Comparison of ENCODE assay signal across 15 cellular contexts in the genomic region with DNA sequence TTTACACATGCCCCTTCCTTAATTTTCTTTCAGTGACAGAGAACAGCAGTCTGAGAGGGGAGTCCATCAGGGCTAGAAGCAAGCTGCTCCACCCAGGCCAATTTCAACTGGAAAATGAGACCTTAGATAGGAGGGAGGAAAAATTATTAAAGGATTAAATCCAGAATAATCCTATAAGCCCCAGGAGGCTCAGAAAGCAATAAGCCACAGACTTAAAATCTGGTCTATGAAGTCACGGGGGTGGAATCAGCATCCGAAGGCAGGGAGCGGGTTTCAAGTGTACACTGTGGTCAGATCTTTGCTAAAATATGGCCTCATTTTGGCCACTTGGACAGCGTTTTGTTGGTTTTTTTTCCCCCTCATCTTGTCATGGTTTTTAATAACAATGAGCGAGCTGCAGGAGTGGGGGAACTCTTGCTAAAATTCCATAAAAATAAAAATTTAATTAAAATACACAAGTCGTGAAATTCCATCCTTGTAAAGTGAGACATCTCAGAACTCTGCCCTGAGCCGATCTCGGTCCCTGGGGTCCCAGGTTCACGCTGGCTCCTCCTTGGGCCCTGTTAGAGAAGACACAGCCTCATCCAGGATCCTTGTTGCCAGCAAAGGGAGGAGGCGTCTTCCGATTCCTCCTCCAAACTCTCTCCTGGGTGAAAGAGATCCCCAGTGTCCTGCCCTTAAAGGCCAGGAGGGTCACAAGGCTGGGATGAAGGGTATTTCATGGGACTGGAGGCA. TPM values are rescaled to one million over a fixed set of nuclear protein-coding genes. Genes with fewer than 3 reads are reported as not detected.
"Had no signal": no experiment of that assay in that cellular context is flagged by ENCODE, and none has a peak within 500 bp of the region (broad histone marks: within the 10 kb centered on the region; RNA-seq: fewer than 3 reads in every experiment).

No MANE protein-coding gene starts in this region.

- H3K4me3 ChIP-seq: adrenal gland, gastrocnemius medialis, transverse colon had no signal

- DNase-seq: activated CD4-positive, CD25-positive, alpha-beta regulatory T cell treated with anti-CD3 and anti-CD28 coated beads, Interleukin-2, amount 50 U/mL, for 72 hours; activated CD8-positive, alpha-beta memory T cell treated with anti-CD3 and anti-CD28 coated beads for 24 hours; activated gamma-delta T cell; activated T-cell treated with anti-CD3 and anti-CD28 coated beads, Interleukin-2, amount 50 U/mL, for 72 hours; adrenal gland; effector CD4-positive, alpha-beta T cell; gastrocnemius medialis; head of caudate nucleus; immature natural killer cell; mesendoderm; naive thymus-derived CD8-positive, alpha-beta T cell; nucleus accumbens; stimulated activated naive CD8-positive, alpha-beta T cell treated with anti-CD3 and anti-CD28 coated beads, Interleukin-15, Interleukin-2, amounts not matched to agents 100 U/mL and 50 U/mL, for 24 hours; transverse colon had no signal

- H3K36me3 ChIP-seq: adrenal gland, gastrocnemius medialis, transverse colon had no signal

- H3K27ac ChIP-seq: adrenal gland, gastrocnemius medialis, transverse colon had no signal

- H3K9me3 ChIP-seq: adrenal gland, gastrocnemius medialis, transverse colon had no signal

- ATAC-seq: activated naive CD4-positive, alpha-beta T cell treated with anti-CD3 and anti-CD28 coated beads, Interleukin-2, amount 50 U/mL, for 72 hours; activated T-cell treated with anti-CD3 and anti-CD28 coated beads, Interleukin-2, amount 50 U/mL, for 72 hours; gastrocnemius medialis; naive thymus-derived CD8-positive, alpha-beta T cell; stimulated activated naive CD8-positive, alpha-beta T cell treated with anti-CD3 and anti-CD28 coated beads, Interleukin-15, Interleukin-2, amounts not matched to agents 100 U/mL and 50 U/mL, for 24 hours had no signal

- H3K27me3 ChIP-seq: adrenal gland, gastrocnemius medialis, transverse colon had no signal

RNA-seq across cellular contexts. Expression of gene ETV4, which starts 51.7 kb away (rescaled TPM):
- total RNA-seq: naive thymus-derived CD8-positive, alpha-beta T cell had no signal
- polyA plus RNA-seq: immature natural killer cell had no signal
